In genomic region chr16:81513204-81514040, GRCh38 we compare ENCODE assay signal across 8 cellular contexts.
DNase-seq lines count a peak whose midpoint lies in the region; ATAC-seq and TF ChIP-seq lines count a peak whose summit lies in the region.

No MANE protein-coding gene starts in this region.

- no peaks in the 10 kb centered on the region for H3K27me3 ChIP-seq in left ventricle myocardium inferior (ENCODE audit: low read depth)
- no peaks in the 10 kb centered on the region for H3K27me3 ChIP-seq in smooth muscle cell (ENCODE audit: low read depth)

- H3K27ac ChIP-seq in left ventricle myocardium inferior (replicated peaks) (peak overlapping the region; percentile 77), smooth muscle cell (ENCODE audit: low read depth) (no peak overlapping the region)

- no peaks in the 10 kb centered on the region for H3K36me3 ChIP-seq in left ventricle myocardium inferior
- no peaks in the 10 kb centered on the region for H3K36me3 ChIP-seq in smooth muscle cell (ENCODE audit: low read depth)

- no peak overlapping the region for H3K9ac ChIP-seq in smooth muscle cell (ENCODE audit: low read depth)

- peaks cover 95% of the 10 kb centered on the region for H3K79me2 ChIP-seq in smooth muscle cell (ENCODE audit: low read depth)

- DNase-seq in NCI-H446 treated with DMSO at 0.1 percent for 48 hours (lab: John Stamatoyannopoulos, UW) (peak; percentile 33), left ventricle myocardium inferior (peak; percentile 72), smooth muscle cell (lab: John Stamatoyannopoulos, UW; ENCODE audit: unreplicated experiment) (no peak), NCI-H510A treated with DMSO at 0.1 percent for 48 hours (lab: John Stamatoyannopoulos, UW) (no peak), NCI-H2196 treated with DMSO at 0.1 percent for 48 hours (lab: John Stamatoyannopoulos, UW; ENCODE audit: unreplicated experiment) (no peak), NCI-H1436 (lab: John Stamatoyannopoulos, UW) (no peak)
- no peak for DNase-seq in activated CD4-positive, alpha-beta T cell treated with anti-CD3 and anti-CD28 coated beads for 48 hours

- H4K20me1 ChIP-seq in smooth muscle cell (ENCODE audit: low read depth): peaks cover 90% of the 10 kb centered on the region

- H3K4me1 ChIP-seq in left ventricle myocardium inferior (peaks cover 52% of the 10 kb centered on the region), smooth muscle cell (ENCODE audit: low read depth) (peaks cover 13% of the 10 kb centered on the region)

- WGBS in smooth muscle cell (ENCODE audit: low lambda C conversion rate): 67% methylated on average over 21 of the region's 21 CpGs

- no peaks in the 10 kb centered on the region for H3F3A ChIP-seq in smooth muscle cell (ENCODE audit: low read depth)

- intact Hi-C loops in left ventricle myocardium inferior (cut with micrococcal nuclease): no loop called here

- H3K4me2 ChIP-seq in smooth muscle cell: peak overlapping the region; percentile 70

- peak; percentile 16 for ATAC-seq in GM21381 (IDR thresholded peaks at IDR 0.05; ENCODE audit: unreplicated experiment)

- H2AFZ ChIP-seq in smooth muscle cell (ENCODE audit: low read depth): no peak overlapping the region

- TF ChIP-seq CTCF in left ventricle myocardium inferior (IDR thresholded peaks at IDR 0.05; ENCODE audit: borderline replicate concordance): no peak
- TF ChIP-seq CTCF in smooth muscle cell (IDR thresholded peaks at IDR 0.05; ENCODE audit: borderline replicate concordance, insufficient read depth, poor library complexity, severe bottlenecking): no peak

- H3K9me3 ChIP-seq in left ventricle myocardium inferior (replicated peaks) (no peaks in the 10 kb centered on the region), smooth muscle cell (replicated peaks; ENCODE audit: low read depth) (no peaks in the 10 kb centered on the region)

- H3K4me3 ChIP-seq in left ventricle myocardium inferior: no peak overlapping the region
- no peak overlapping the region for H3K4me3 ChIP-seq in smooth muscle cell

Comparison
In these comparisons a context has a peak if more than half of its experiments do, and no peak if none do; other contexts are left out.
1. DNase-seq: peak in NCI-H446 treated with DMSO at 0.1 percent for 48 hours (single experiment) and left ventricle myocardium inferior (single experiment); none in smooth muscle cell (single experiment), NCI-H510A treated with DMSO at 0.1 percent for 48 hours (single experiment), NCI-H2196 treated with DMSO at 0.1 percent for 48 hours (single experiment), NCI-H1436 (single experiment) and activated CD4-positive, alpha-beta T cell treated with anti-CD3 and anti-CD28 coated beads for 48 hours (single experiment).